ENCODE assay signal across 9 cellular contexts in the genomic region with DNA sequence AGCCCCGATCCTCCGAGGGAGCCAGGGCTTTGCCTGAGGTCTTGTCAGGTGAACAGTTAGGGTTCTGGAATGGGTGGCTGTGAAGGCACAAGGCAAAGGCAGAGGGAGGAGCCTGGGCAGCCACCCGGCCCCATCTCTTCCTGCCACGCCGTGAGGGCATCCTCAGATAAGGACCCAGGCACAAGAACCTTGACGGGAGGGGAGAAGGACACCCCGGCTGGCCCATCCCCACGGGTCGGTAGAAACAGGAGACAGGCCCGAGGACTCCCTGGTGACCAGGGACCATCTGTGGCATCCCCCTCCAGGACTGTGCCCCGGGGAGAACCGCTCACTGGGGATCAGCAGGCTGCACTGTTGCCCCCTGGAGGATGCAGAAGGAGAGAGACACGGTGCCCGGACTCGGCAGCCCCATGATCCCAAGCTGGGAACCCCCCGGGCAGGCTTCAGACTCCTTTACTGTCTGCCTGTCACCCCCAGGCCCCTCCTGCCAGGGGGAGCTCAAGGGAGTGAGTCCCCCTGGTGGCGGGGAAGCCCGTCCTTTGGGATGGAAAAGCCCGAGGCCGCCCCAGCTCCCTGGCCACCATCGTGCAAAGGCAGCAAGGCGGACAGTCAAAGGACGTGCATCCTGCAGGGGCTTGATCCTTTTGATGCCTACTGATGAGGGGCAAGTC. TPM values are rescaled to one million over a fixed set of nuclear protein-coding genes. Genes with fewer than 3 reads are reported as not detected.
DNase-seq lines count a peak whose midpoint lies in the region; ATAC-seq, FAIRE-seq and TF ChIP-seq lines count a peak whose summit lies in the region.
"Had no signal": no experiment of that assay in that cellular context is flagged by ENCODE, and none has a peak within 500 bp of the region (broad histone marks: within the 10 kb centered on the region; RNA-seq: fewer than 3 reads in every experiment).

No MANE protein-coding gene starts in this region.

- H3K4me1 ChIP-seq in SK-N-SH (ENCODE audit: control insufficient read depth in 1 of 2, insufficient read depth in 2 of 2, low read depth in 1 of 2, low read length in 1 of 2) (peaks cover 0 to 12% of the 10 kb centered on the region in 2 experiments; a peak in 1 of 4 replicates), adrenal gland (replicated peaks in 1 of 2) (peaks cover 7 to 12% of the 10 kb centered on the region in 2 donors), left lung (no peaks in the 10 kb centered on the region)

- no peak for TF ChIP-seq POLR2A in adrenal gland (IDR thresholded peaks at IDR 0.05)

- H4K20me1 ChIP-seq in SK-N-SH (ENCODE audit: insufficient read depth) = no peaks in the 10 kb centered on the region

- no peak overlapping the region for H2AFZ ChIP-seq in SK-N-SH (ENCODE audit: low read depth)

- peak; percentile 54 for TF ChIP-seq CTCF in GM12874 (IDR thresholded peaks at IDR 0.05; ENCODE audit: insufficient read depth, low read depth, low read length)
- TF ChIP-seq CTCF in SK-N-SH (IDR thresholded peaks at IDR 0.05) = peak; percentile 41
- TF ChIP-seq CTCF in adrenal gland (IDR thresholded peaks at IDR 0.05) = peak; percentile 47 to 62 (median 54)
- TF ChIP-seq CTCF in left lung (IDR thresholded peaks at IDR 0.05) = peak; percentile 36 to 48

- no peaks in the 10 kb centered on the region for H3K79me2 ChIP-seq in SK-N-SH (ENCODE audit: insufficient read depth)

- no peak for TF ChIP-seq EP300 in SK-N-SH (IDR thresholded peaks at IDR 0.05; ENCODE audit: borderline replicate concordance in 1 of 2, low read depth in 1 of 2, low read length in 1 of 2)

- CTCF ChIA-PET in SK-N-SH (lab: Yijun Ruan, JAX) = interaction anchor here (0.6 to 2.4 kb wide), 24 partner anchors 9 to 481 kb away, joined by 3 to 16 read pairs (median 3); no protein-coding TSS in a partner anchor

- no peak for FAIRE-seq in RCC 7860 (lab: Jason Lieb, UNC)

- H3K27me3 ChIP-seq in SK-N-SH (ENCODE audit: insufficient read depth) (no peaks in the 10 kb centered on the region), adrenal gland (peaks cover 21% of the 10 kb centered on the region), left lung (peaks cover 0 to 39% of the 10 kb centered on the region in 2 donors)
- H3K27me3 ChIP-seq: vagina had no signal

- intact Hi-C loops in adrenal gland (cut with DNase I) (loop anchor here in 1 of 2 donors (10.0 kb wide), 1 partner anchor 133 kb away; no protein-coding TSS in a partner anchor), left lung (cut with DNase I) (loop anchor here in 1 of 2 donors (10.0 kb wide), 1 partner anchor 197 kb away; no protein-coding TSS in a partner anchor)

- POLR2A ChIA-PET in SK-N-SH (lab: Yijun Ruan, JAX) = no interaction called here

- 59% methylated on average over 15 of the region's 23 CpGs for WGBS in SK-N-SH (ENCODE audit: low lambda C conversion rate)
- WGBS in adrenal gland, 4 donors = 17 to 59% (median 22%) methylated on average over 5 to 23 of the region's 23 CpGs

- no peak overlapping the region for H3K9ac ChIP-seq in SK-N-SH

- no peaks in the 10 kb centered on the region for H3K9me2 ChIP-seq in SK-N-SH

- no peaks in the 10 kb centered on the region for H3K9me3 ChIP-seq in SK-N-SH
- H3K9me3 ChIP-seq in adrenal gland (replicated peaks in 1 of 3) = no peaks in the 10 kb centered on the region
- no peaks in the 10 kb centered on the region for H3K9me3 ChIP-seq in left lung
- H3K9me3 ChIP-seq: vagina had no signal

- DNase-seq in SK-N-SH = peak; percentile 84
- DNase-seq in adrenal gland = peak; percentile 31 to 66 (median 54)
- no peak for DNase-seq in left lung
- peak; percentile 5 to 11 for DNase-seq in stimulated activated CD8-positive, alpha-beta memory T cell treated with anti-CD3 and anti-CD28 coated beads, Interleukin-15, amount 100 ng/mL, for 4 hours (ENCODE audit: low read depth in 2 of 2)
- DNase-seq in RCC 7860 (ENCODE audit: low spot score) = no peak

- no peaks in the 10 kb centered on the region for H3F3A ChIP-seq in SK-N-SH (replicated peaks; ENCODE audit: insufficient read depth)

- H3K36me3 ChIP-seq in SK-N-SH (replicated peaks in 1 of 2; ENCODE audit: control insufficient read depth in 1 of 2, insufficient read depth in 2 of 2, low read length in 1 of 2) = no peaks in the 10 kb centered on the region
- no peaks in the 10 kb centered on the region for H3K36me3 ChIP-seq in adrenal gland (replicated peaks in 1 of 2)
- no peaks in the 10 kb centered on the region for H3K36me3 ChIP-seq in left lung
- H3K36me3 ChIP-seq: vagina had no signal

- H3K4me3 ChIP-seq in SK-N-SH (ENCODE audit: low read depth in 2 of 2, low read length in 1 of 2) = no peak overlapping the region
- H3K4me3 ChIP-seq in adrenal gland = no peak overlapping the region
- H3K4me3 ChIP-seq in left lung = no peak overlapping the region
- H3K4me3 ChIP-seq: vagina had no signal

- H3K27ac ChIP-seq in SK-N-SH (ENCODE audit: low read depth in 2 of 2, low read length in 1 of 2) (no peak overlapping the region), adrenal gland (no peak overlapping the region), left lung (no peak overlapping the region)
- H3K27ac ChIP-seq: vagina had no signal

- TF ChIP-seq RAD21 in SK-N-SH (IDR thresholded peaks at IDR 0.05; ENCODE audit: low read length) = peak; percentile 60

- peak; percentile 59 for ATAC-seq in HG02678 (IDR thresholded peaks at IDR 0.05; ENCODE audit: unreplicated experiment)
- ATAC-seq in left lung = peak; percentile 87
- no peak for ATAC-seq in HG03108 (IDR thresholded peaks at IDR 0.05; ENCODE audit: unreplicated experiment)

- no peak overlapping the region for H3K4me2 ChIP-seq in SK-N-SH

TF ChIP-seq in SK-N-SH, 30 proteins besides CTCF, POLR2A, EP300 and RAD21:
- TF ChIP-seq SMC3 (IDR thresholded peaks at IDR 0.05; ENCODE audit: low read depth, low read length) (peak; percentile 37; the same call in 1 of the 2 replicates), POLR2AphosphoS5 (IDR thresholded peaks at IDR 0.05; ENCODE audit: low read depth, low read length) (no peak), FOXM1 (IDR thresholded peaks at IDR 0.05; ENCODE audit: low read depth) (no peak)
TF ChIP-seq in SK-N-SH: peak in this region for 1.

RNA-seq across cellular contexts. Expression of a gene that starts 12.3 kb away (rescaled TPM):
- polyA plus RNA-seq in SK-N-SH (2012; rRNA removed) (0.03 and 0.10 TPM in 2 replicates), adrenal gland (1 to 10 TPM in 2 of 3 donors, under 1 TPM in 1; 0.88 to 2.8 (median 2.0) TPM)
- polyA plus RNA-seq in SK-N-SH (2012; cell fraction: cytosol; rRNA removed) = 0.05 and 0.45 TPM in 2 replicates
- 0.23 and 0.32 TPM in 2 replicates for polyA plus RNA-seq in SK-N-SH (2012; cell fraction: nucleus; rRNA removed)
- total RNA-seq in adrenal gland (10 to 100 TPM in 3 of 8 donors, 1 to 10 TPM in 5; 2.4 to 22.0 (median 7.4) TPM), left lung (1 to 10 TPM; 7.7 to 7.8 TPM)

Comparison
In these comparisons a context has a peak if more than half of its experiments do, and no peak if none do; other contexts are left out.
1. DNase-seq: peak in SK-N-SH (single experiment), adrenal gland (7 of 7) and stimulated activated CD8-positive, alpha-beta memory T cell treated with anti-CD3 and anti-CD28 coated beads, Interleukin-15, amount 100 ng/mL, for 4 hours (2 of 2); none in left lung (0 of 2) and RCC 7860 (single experiment).
2. Peak in every context shown above with its lines, with median percentiles within 50 percentile points of each other: CTCF ChIP-seq.